8 cellular contexts compared by ENCODE assay signal in genomic region chr3:170869645-170870593, GRCh38. TPM values are rescaled to one million over a fixed set of nuclear protein-coding genes. Genes with fewer than 3 reads are reported as not detected.
DNase-seq lines count a peak whose midpoint lies in the region; ATAC-seq, FAIRE-seq and TF ChIP-seq lines count a peak whose summit lies in the region.

TSS of gene RPL22L1 (minus strand) at chr3:170870195. CDS start at chr3:170870167, 28 bp downstream.

- TF ChIP-seq CTCF in astrocyte (IDR thresholded peaks at IDR 0.05; ENCODE audit: insufficient read depth, low read depth, low read length) (no peak), hepatocyte (IDR thresholded peaks at IDR 0.05; ENCODE audit: poor library complexity) (peak; percentile 30), sigmoid colon (IDR thresholded peaks at IDR 0.05) (no peak)

- H3K27ac Mint-ChIP-seq in astrocyte (ENCODE audit: unreplicated experiment), result peak within 1 kb of the TSS; percentile 99

- H3K27me3 ChIP-seq in SJCRH30, result no peaks in the 10 kb centered on the region
- no peaks in the 10 kb centered on the region for H3K27me3 ChIP-seq in astrocyte (ENCODE audit: insufficient read depth, low read length)
- no peaks in the 10 kb centered on the region for H3K27me3 ChIP-seq in hepatocyte
- no peaks in the 10 kb centered on the region for H3K27me3 ChIP-seq in sigmoid colon

- H3K27me3 Mint-ChIP-seq in astrocyte (ENCODE audit: low read depth, unreplicated experiment), result no peaks in the 10 kb centered on the region

- peak; percentile 74 to 78 for TF ChIP-seq POLR2A in sigmoid colon (IDR thresholded peaks at IDR 0.05)

- H3K4me2 ChIP-seq in astrocyte (ENCODE audit: low read length) (peak within 1 kb of the TSS; percentile 96), hepatocyte (peak within 1 kb of the TSS; percentile 86)

- H4K20me1 ChIP-seq in astrocyte (ENCODE audit: insufficient read depth, low read length) (peaks cover 27% of the 10 kb centered on the region), hepatocyte (ENCODE audit: insufficient read depth, poor library complexity, severe bottlenecking) (no peaks in the 10 kb centered on the region)

- ATAC-seq in GM18498 (IDR thresholded peaks at IDR 0.05; ENCODE audit: unreplicated experiment), result peak; percentile 97
- ATAC-seq in HG02884 (IDR thresholded peaks at IDR 0.05; ENCODE audit: unreplicated experiment), result peak; percentile 92

- H3K36me3 Mint-ChIP-seq in astrocyte (ENCODE audit: low read depth, unreplicated experiment), result peaks cover 10% of the 10 kb centered on the region

- TF ChIP-seq EP300 in sigmoid colon (IDR thresholded peaks at IDR 0.05), result peak in 2 of 4 donors; percentile 12 to 21

- H3K9me3 ChIP-seq in SJCRH30 (replicated peaks) (no peaks in the 10 kb centered on the region), astrocyte (ENCODE audit: insufficient read depth, low read depth, low read length) (no peaks in the 10 kb centered on the region), hepatocyte (ENCODE audit: low read depth) (no peaks in the 10 kb centered on the region), sigmoid colon (no peaks in the 10 kb centered on the region)

- peak within 1 kb of the TSS; percentile 88 for H3K27ac ChIP-seq in SJCRH30
- peak within 1 kb of the TSS; percentile 95 for H3K27ac ChIP-seq in astrocyte (ENCODE audit: low read depth, low read length)
- peak within 1 kb of the TSS; percentile 91 for H3K27ac ChIP-seq in hepatocyte
- peak within 1 kb of the TSS; percentile 79 to 85 (median 84) for H3K27ac ChIP-seq in sigmoid colon

- H3K9ac ChIP-seq in astrocyte (ENCODE audit: low read length), result peak within 1 kb of the TSS; percentile 98

- H3K4me1 ChIP-seq in SJCRH30 (0 out of 2 replicates have a peak, but pooled peaks cover 2% of the 10 kb centered on the region), astrocyte (ENCODE audit: insufficient read depth, low read length) (peaks cover 13% of the 10 kb centered on the region), hepatocyte (ENCODE audit: insufficient read depth) (peaks cover 8% of the 10 kb centered on the region), sigmoid colon (peaks cover 0 to 29% (median 20%) of the 10 kb centered on the region in 4 donors)

- H3K36me3 ChIP-seq in SJCRH30 (peaks cover 39% of the 10 kb centered on the region), astrocyte (ENCODE audit: insufficient read depth, low read length) (peaks cover 23% of the 10 kb centered on the region), hepatocyte (replicated peaks; ENCODE audit: insufficient read depth, low read depth) (no peaks in the 10 kb centered on the region), sigmoid colon (peaks cover 0 to 34% (median 10%) of the 10 kb centered on the region in 4 donors)

- peaks cover 8% of the 10 kb centered on the region for H3K4me1 Mint-ChIP-seq in astrocyte (ENCODE audit: low read depth, unreplicated experiment)

- FAIRE-seq in astrocyte (lab: Jason Lieb, UNC), result peak; percentile 41

- H3K9me2 ChIP-seq in hepatocyte (replicated peaks; ENCODE audit: insufficient read depth), result no peaks in the 10 kb centered on the region

- WGBS in hepatocyte (ENCODE audit: low lambda C conversion rate, missing lambda C conversion rate), result under 1% methylated on average over 59 of the region's 59 CpGs
- 0% methylated on average over 59 of the region's 59 CpGs for WGBS in sigmoid colon, 2 donors

- peak within 1 kb of the TSS; percentile 98 for H3K4me3 Mint-ChIP-seq in astrocyte (ENCODE audit: unreplicated experiment)

- peaks cover 30% of the 10 kb centered on the region for H3K79me2 ChIP-seq in astrocyte (ENCODE audit: insufficient read depth, low read length)
- H3K79me2 ChIP-seq in hepatocyte, result peaks cover 19% of the 10 kb centered on the region

- DNase-seq in SJCRH30, result peak; percentile 95 to 97
- peak; percentile 90 for DNase-seq in astrocyte (ENCODE audit: low read depth)
- DNase-seq in hepatocyte (ENCODE audit: low spot score), result peak; percentile 96
- peak; percentile 97 for DNase-seq in sigmoid colon
- DNase-seq in NCI-H345 treated with DMSO at 0.1 percent for 48 hours (lab: John Stamatoyannopoulos, UW; ENCODE audit: unreplicated experiment), result no peak
- DNase-seq in NCI-H2227 treated with DMSO at 0.1 percent for 48 hours (lab: John Stamatoyannopoulos, UW), result no peak

- H3K9me3 Mint-ChIP-seq in astrocyte (ENCODE audit: unreplicated experiment), result no peaks in the 10 kb centered on the region

- H3K4me3 ChIP-seq in SJCRH30 (peak within 1 kb of the TSS; percentile 75), astrocyte (ENCODE audit: insufficient read depth, low read depth, low read length) (peak within 1 kb of the TSS; percentile 93), hepatocyte (peak within 1 kb of the TSS; percentile 56), sigmoid colon (peak within 1 kb of the TSS; percentile 65 to 72 (median 67))

- intact Hi-C loops in sigmoid colon (cut with DNase I), result loop anchor here (1.0 to 5.0 kb wide), 2 partner anchors 38 to 1172 kb away; partner anchors contain the start of gene EIF5A2

- peak within 1 kb of the TSS; percentile 91 for H2AFZ ChIP-seq in astrocyte (ENCODE audit: low read depth, low read length)
- peak within 1 kb of the TSS; percentile 43 for H2AFZ ChIP-seq in hepatocyte

RNA-seq across cellular contexts. Expression of gene RPL22L1, which starts in this region (rescaled TPM):
- total RNA-seq in SJCRH30 (2014; rRNA removed; shearing (Covaris generic)), result 45.2 and 52.8 TPM in 2 replicates
- 92.1 and 95.6 TPM in 2 replicates for total RNA-seq in astrocyte
- 168 and 173 TPM in 2 replicates for total RNA-seq in hepatocyte
- 40.2 and 63.1 TPM in 2 replicates for polyA plus RNA-seq in hepatocyte
- 100 to 1,000 TPM in 1 of 4 donors, 10 to 100 TPM in 3; 69.6 to 113 (median 93.0) TPM for total RNA-seq in sigmoid colon
- polyA plus RNA-seq in sigmoid colon, result 100 to 1,000 TPM in 2 of 3 donors, 10 to 100 TPM in 1; 74.7 to 148 (median 145) TPM

Comparison
In these comparisons a context has a peak if more than half of its experiments do, and no peak if none do; other contexts are left out.
1. DNase-seq: peak in SJCRH30 (2 of 2), astrocyte (single experiment), hepatocyte (single experiment) and sigmoid colon (single experiment); none in NCI-H345 treated with DMSO at 0.1 percent for 48 hours (single experiment) and NCI-H2227 treated with DMSO at 0.1 percent for 48 hours (single experiment).
2. Peak in every context shown above with its lines, with median percentiles within 50 percentile points of each other: H3K27ac ChIP-seq and H3K4me3 ChIP-seq.